Comparison of ENCODE assay signal across 9 cellular contexts in genomic region chr14:89308232-89308959, GRCh38.
DNase-seq lines count a peak whose midpoint lies in the region; ATAC-seq and TF ChIP-seq lines count a peak whose summit lies in the region.
"Had no signal": no experiment of that assay in that cellular context is flagged by ENCODE, and none has a peak within 500 bp of the region (broad histone marks: within the 10 kb centered on the region; RNA-seq: fewer than 3 reads in every experiment).

No MANE protein-coding gene starts in this region.

- H3K9me3 ChIP-seq in BE2C: no peaks in the 10 kb centered on the region; the same call in 1 of the 2 replicates

- H3K27me3 ChIP-seq in BE2C: no peaks in the 10 kb centered on the region

- no peak overlapping the region for H3K4me3 ChIP-seq in BE2C (ENCODE audit: low read depth, low read length)
- H3K4me3 ChIP-seq in cardiac fibroblast (replicated peaks in 1 of 2; ENCODE audit: low read depth in 2 of 2, low read length in 2 of 2): no peak overlapping the region

- H3K36me3 ChIP-seq in BE2C: no peaks in the 10 kb centered on the region

- DNase-seq in BE2C: peak; percentile 31
- DNase-seq in cardiac fibroblast (ENCODE audit: low read depth in 2 of 2): peak; percentile 32 to 35
- no peak for DNase-seq in hepatic stellate cell (ENCODE audit: low spot score)
- DNase-seq in left ventricle myocardium superior: no peak
- no peak for DNase-seq in NCI-H1417 (lab: John Stamatoyannopoulos, UW)
- DNase-seq in OCI-M2 (lab: John Stamatoyannopoulos, UW; ENCODE audit: unreplicated experiment): no peak
- DNase-seq: stimulated activated naive CD4-positive, alpha-beta T cell treated with Interleukin-2 at 50 U/mL for 16 hours had no signal

- ATAC-seq in GM18520 (IDR thresholded peaks at IDR 0.05; ENCODE audit: unreplicated experiment) (peak; percentile 26), HG03432 (IDR thresholded peaks at IDR 0.05; ENCODE audit: unreplicated experiment) (peak; percentile 36), left ventricle myocardium superior (no peak)

- TF ChIP-seq CTCF in BE2C (IDR thresholded peaks at IDR 0.05; ENCODE audit: low read depth, low read length): no peak
- TF ChIP-seq CTCF in cardiac fibroblast (IDR thresholded peaks at IDR 0.05; ENCODE audit: low read depth, low read length): no peak

- intact Hi-C loops in left ventricle myocardium superior (cut with micrococcal nuclease): no loop called here

- H3K4me1 ChIP-seq in BE2C: peaks cover 22% of the 10 kb centered on the region

Comparison
In these comparisons a context has a peak if more than half of its experiments do, and no peak if none do; other contexts are left out.
1. DNase-seq: peak in BE2C (single experiment) and cardiac fibroblast (2 of 2); none in hepatic stellate cell (single experiment), left ventricle myocardium superior (single experiment), NCI-H1417 (0 of 3) and OCI-M2 (single experiment).